1 cellular context compared by ENCODE assay signal in the genomic region with DNA sequence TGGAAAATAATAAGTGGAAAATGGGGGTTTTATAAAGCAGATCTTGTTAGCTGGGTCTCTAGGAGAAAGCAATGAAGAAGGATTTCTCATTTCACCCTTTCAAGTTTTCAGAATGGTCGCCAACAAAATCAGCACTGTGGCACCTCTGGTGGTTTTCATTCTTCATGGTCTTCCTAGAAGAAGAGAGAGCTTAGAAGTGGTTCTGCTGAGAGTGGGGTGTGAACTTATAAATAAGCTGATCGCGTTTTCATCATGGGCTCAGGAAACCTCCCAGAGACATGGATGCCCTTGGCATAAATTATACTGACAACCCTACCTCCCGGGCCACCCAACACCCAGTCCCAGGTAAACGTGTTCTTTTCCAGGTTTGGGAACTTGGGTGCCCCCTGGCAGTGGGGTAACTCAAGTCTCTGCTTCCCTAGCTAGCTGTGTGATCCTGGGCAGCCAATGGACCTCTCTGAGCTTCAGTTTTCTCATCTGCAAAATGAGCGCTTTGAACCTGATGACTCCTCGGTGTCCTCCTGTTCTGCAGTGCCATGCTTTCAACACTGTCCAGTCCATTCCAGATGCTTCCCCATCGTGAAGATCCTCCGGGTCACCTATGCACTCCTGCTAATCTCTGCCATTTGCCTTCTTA.
TF ChIP-seq lines count a peak whose summit lies in the region.

No MANE protein-coding gene starts in this region.

TF ChIP-seq in SK-N-SH, 30 proteins besides CTCF, POLR2A, EP300 and RAD21 (continued from another document):
- no peak for TF ChIP-seq MEF2A (IDR thresholded peaks at IDR 0.05; ENCODE audit: borderline replicate concordance, low read depth)
- TF ChIP-seq, protein P1, sequence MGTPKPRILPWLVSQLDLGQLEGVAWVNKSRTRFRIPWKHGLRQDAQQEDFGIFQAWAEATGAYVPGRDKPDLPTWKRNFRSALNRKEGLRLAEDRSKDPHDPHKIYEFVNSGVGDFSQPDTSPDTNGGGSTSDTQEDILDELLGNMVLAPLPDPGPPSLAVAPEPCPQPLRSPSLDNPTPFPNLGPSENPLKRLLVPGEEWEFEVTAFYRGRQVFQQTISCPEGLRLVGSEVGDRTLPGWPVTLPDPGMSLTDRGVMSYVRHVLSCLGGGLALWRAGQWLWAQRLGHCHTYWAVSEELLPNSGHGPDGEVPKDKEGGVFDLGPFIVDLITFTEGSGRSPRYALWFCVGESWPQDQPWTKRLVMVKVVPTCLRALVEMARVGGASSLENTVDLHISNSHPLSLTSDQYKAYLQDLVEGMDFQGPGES (IDR thresholded peaks at IDR 0.05; ENCODE audit: low read depth, low read length): no peak
- TF ChIP-seq GABPA (IDR thresholded peaks at IDR 0.05; ENCODE audit: low read depth): no peak
TF ChIP-seq in SK-N-SH: peak in this region for 0.
